Comparison of ENCODE assay signal across 25 cellular contexts in the genomic region with DNA sequence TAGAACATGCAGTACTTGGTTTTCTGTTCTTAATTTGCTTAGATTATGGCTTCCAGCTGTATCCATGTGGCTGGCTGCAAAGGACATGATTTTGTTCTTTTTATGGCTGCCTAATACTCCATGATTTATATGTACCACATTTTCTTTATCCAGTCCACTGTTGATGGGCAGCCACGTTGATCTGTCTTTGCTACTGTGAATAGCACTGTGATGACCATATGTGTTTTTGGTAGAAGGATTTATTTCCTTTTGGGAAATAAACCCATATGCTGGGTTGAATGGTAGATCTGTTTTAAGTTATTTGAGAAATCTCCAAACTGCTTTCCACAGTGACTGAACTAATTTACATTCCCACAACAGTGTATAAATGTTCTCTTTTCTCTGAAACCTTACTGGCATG.
"Had no signal": no experiment of that assay in that cellular context is flagged by ENCODE, and none has a peak within 500 bp of the region (broad histone marks: within the 10 kb centered on the region; RNA-seq: fewer than 3 reads in every experiment).

No MANE protein-coding gene starts in this region.

- H3K36me3 ChIP-seq: ovary, right lobe of liver, thoracic aorta, thyroid gland, upper lobe of left lung, uterus had no signal

- H3K4me1 ChIP-seq: uterus had no signal

- H3K9me3 ChIP-seq: ovary, psoas muscle, right lobe of liver, sigmoid colon, stomach, thoracic aorta, thyroid gland, tibial nerve, upper lobe of left lung, uterus had no signal

- H3K4me3 ChIP-seq: neural progenitor cell, ovary, psoas muscle, right lobe of liver, sigmoid colon, stomach, thoracic aorta, thyroid gland, tibial nerve, upper lobe of left lung, uterus had no signal

- FAIRE-seq: small intestine had no signal

- H3K79me2 ChIP-seq: parathyroid adenoma had no signal

- DNase-seq: natural killer cell; occipital lobe; ovary; posterior cingulate gyrus; psoas muscle; right cardiac atrium; right lobe of liver; sigmoid colon; small intestine; stimulated activated CD4-positive, alpha-beta T cell treated with anti-CD3 and anti-CD28 coated beads, Interleukin-15, amount 100 ng/mL, for 24 hours; stimulated activated CD4-positive, alpha-beta T cell treated with anti-CD3 and anti-CD28 coated beads, Interleukin-2, amount 100 ng/mL, for 24 hours; stimulated activated CD4-positive, alpha-beta T cell treated with anti-CD3 and anti-CD28 coated beads, Interleukin-2, amount 100 ng/mL, for 48 hours; stimulated activated CD4-positive, alpha-beta T cell treated with anti-CD3 and anti-CD28 coated beads, Interleukin-4, amount 100 ng/mL, for 24 hours; stimulated activated naive B cell treated with anti-CD40 and anti-IgM and Interleukin-4, amounts not matched to agents 10 μg/mL and 1 μg/mL and 100 μg/mL, for 72 hours; stimulated activated naive CD4-positive, alpha-beta T cell treated with Interleukin-2 at 50 U/mL for 16 hours; stomach; thyroid gland; trophoblast cell; upper lobe of left lung; uterus had no signal

- H3K4me2 ChIP-seq: neural progenitor cell had no signal

- H2AFZ ChIP-seq: neural progenitor cell, parathyroid adenoma had no signal

- H3K9ac ChIP-seq: neural progenitor cell, parathyroid adenoma had no signal

- ATAC-seq: natural killer cell; psoas muscle; right cardiac atrium; right lobe of liver; stimulated activated effector memory CD8-positive, alpha-beta T cell treated with anti-CD3 and anti-CD28 coated beads, Interleukin-12 subunit alpha, Interleukin-12 subunit beta, amount 100 ng/mL, for 72 hours; stimulated activated naive B cell treated with anti-CD40 and anti-IgM and Interleukin-4, amounts not matched to agents 10 μg/mL and 1 μg/mL and 100 μg/mL, for 72 hours had no signal

- H3K27me3 ChIP-seq: neural progenitor cell, ovary, right lobe of liver, sigmoid colon, stomach, thyroid gland, tibial nerve, upper lobe of left lung, uterus had no signal

- H3K27ac ChIP-seq: neural progenitor cell, ovary, parathyroid adenoma, psoas muscle, right lobe of liver, stomach, thyroid gland, upper lobe of left lung, uterus had no signal
